In the genomic region with DNA sequence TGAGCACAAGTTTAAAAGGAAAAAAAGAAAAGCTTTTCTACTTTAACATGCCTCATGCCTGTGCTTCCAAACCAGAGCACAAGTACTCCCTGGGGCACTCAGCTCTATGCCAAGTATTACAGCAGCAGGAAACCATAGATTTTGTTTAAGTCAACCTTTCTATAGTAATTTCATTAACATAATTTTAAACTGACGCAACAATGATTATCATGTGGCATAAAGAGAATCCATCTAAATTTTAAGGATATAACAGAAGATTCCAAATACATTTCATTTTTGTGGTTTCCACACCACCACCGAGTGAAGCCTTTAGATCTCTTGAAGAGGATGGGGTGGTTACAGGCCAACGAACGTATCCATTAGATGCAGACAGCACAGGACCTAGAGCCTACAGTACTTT, we compare ENCODE assay signal across 11 cellular contexts.
A peak's percentile ranks its signal among the peaks of the same experiment; 100 is the strongest.
DNase-seq lines count a peak whose midpoint lies in the region; ATAC-seq, FAIRE-seq and TF ChIP-seq lines count a peak whose summit lies in the region.
"Had no signal": no experiment of that assay in that cellular context is flagged by ENCODE, and none has a peak within 500 bp of the region (broad histone marks: within the 10 kb centered on the region; RNA-seq: fewer than 3 reads in every experiment).

No MANE protein-coding gene starts in this region.

- peak overlapping the region in 1 of 10 donors; percentile 17 for H3K4me3 Mint-ChIP-seq in naive thymus-derived CD4-positive, alpha-beta T cell

- H3K79me2 ChIP-seq in HCT116 (ENCODE audit: insufficient read depth, low read length): no peaks in the 10 kb centered on the region

- RAD21 ChIA-PET in HCT116 (lab: Charles Lee; ENCODE audit: low non-redundant PET in 1 of 2, low total read pairs in 2 of 2, uncharacterized antibody in 2 of 2, unreplicated experiment in 2 of 2): no interaction called here

- peaks cover 4 to 38% (median 33%) of the 10 kb centered on the region in 5 donors for H3K36me3 Mint-ChIP-seq in naive thymus-derived CD4-positive, alpha-beta T cell

- no TSS peak for BruUV-seq in HCT116 (replicated peaks; lab: Mats Ljungman, UMichigan)

- TF ChIP-seq POLR2A in HCT116 (IDR thresholded peaks at IDR 0.05; ENCODE audit: borderline replicate concordance, extremely low read depth, insufficient read depth, insufficient read length): no peak

- POLR2A ChIA-PET in HCT116 (lab: Charles Lee): interaction anchor here (0.6 kb wide), 1 partner anchor 9 kb away, joined by 3 read pairs; no protein-coding TSS in a partner anchor
- POLR2A ChIA-PET in naive thymus-derived CD4-positive, alpha-beta T cell (lab: Charles Lee): interaction anchor here (0.6 to 0.8 kb wide), 2 partner anchors 86 to 254 kb away, joined by 3 to 4 read pairs; no protein-coding TSS in a partner anchor

- peak; percentile 80 for FAIRE-seq in RCC 7860 (lab: Jason Lieb, UNC)

- H4K20me1 ChIP-seq in HCT116 (ENCODE audit: insufficient read depth): no peaks in the 10 kb centered on the region

- peak overlapping the region in 2 of 9 donors; percentile 13 to 53 for H3K27ac Mint-ChIP-seq in naive thymus-derived CD4-positive, alpha-beta T cell

- no peaks in the 10 kb centered on the region for H3K27me3 ChIP-seq in HCT116 (ENCODE audit: insufficient read depth, low read length)
- no peaks in the 10 kb centered on the region for H3K27me3 ChIP-seq in left lung
- no peaks in the 10 kb centered on the region for H3K27me3 ChIP-seq in naive thymus-derived CD4-positive, alpha-beta T cell (ENCODE audit: control insufficient read depth in 2 of 2, insufficient read depth in 2 of 2, low read length in 2 of 2)
- H3K27me3 ChIP-seq: upper lobe of left lung had no signal

- ATAC-seq in GM18520 (IDR thresholded peaks at IDR 0.05; ENCODE audit: unreplicated experiment) (peak; percentile 0), HCT116 (no peak), left lung (no peak)
- no peak for ATAC-seq in naive thymus-derived CD4-positive, alpha-beta T cell
- ATAC-seq: Panc1 had no signal

- H2AFZ ChIP-seq in HCT116 (ENCODE audit: low read depth, low read length, poor library complexity, severe bottlenecking): no peak overlapping the region

- no peak for TF ChIP-seq RAD21 in HCT116 (IDR thresholded peaks at IDR 0.05; ENCODE audit: low read depth)

- TF ChIP-seq CTCF in HCT116 (IDR thresholded peaks at IDR 0.05 in 2 of 3, conservative IDR thresholded peaks at IDR 0.05 in 1 of 3; ENCODE audit: borderline replicate concordance in 1 of 3, insufficient read depth in 1 of 3, low read depth in 2 of 3, low read length in 2 of 3): no peak
- no peak for TF ChIP-seq CTCF in left lung (IDR thresholded peaks at IDR 0.05)

- no peak overlapping the region for H3K9ac ChIP-seq in HCT116 (ENCODE audit: low read length)

- no peaks in the 10 kb centered on the region for H3K27me3 Mint-ChIP-seq in naive thymus-derived CD4-positive, alpha-beta T cell

- no peaks in the 10 kb centered on the region for H3K36me3 ChIP-seq in HCT116 (ENCODE audit: control insufficient read depth in 1 of 2, insufficient read depth in 2 of 2, low read length in 2 of 2)
- no peaks in the 10 kb centered on the region for H3K36me3 ChIP-seq in left lung
- no peaks in the 10 kb centered on the region for H3K36me3 ChIP-seq in naive thymus-derived CD4-positive, alpha-beta T cell (ENCODE audit: control insufficient read depth in 2 of 3, insufficient read depth in 3 of 3, low read length in 3 of 3)
- H3K36me3 ChIP-seq: upper lobe of left lung had no signal

- no peaks in the 10 kb centered on the region for H3K9me2 ChIP-seq in HCT116 (ENCODE audit: insufficient read depth)

- CTCF ChIA-PET in HCT116 (lab: Charles Lee): interaction anchor here (1.5 kb wide), 1 partner anchor 19 kb away, joined by 9 read pairs; no protein-coding TSS in a partner anchor
- CTCF ChIA-PET in naive thymus-derived CD4-positive, alpha-beta T cell (lab: Charles Lee): interaction anchor here (0.6 kb wide), 1 partner anchor 162 kb away, joined by 3 read pairs; no protein-coding TSS in a partner anchor

- no peaks in the 10 kb centered on the region for H3K9me3 ChIP-seq in HCT116 (ENCODE audit: control insufficient read depth in 1 of 2, insufficient read depth in 1 of 2, low read depth in 1 of 2, low read length in 2 of 2)
- no peaks in the 10 kb centered on the region for H3K9me3 ChIP-seq in left lung
- peaks cover 0 to 4% (median 0%) of the 10 kb centered on the region in 3 experiments for H3K9me3 ChIP-seq in naive thymus-derived CD4-positive, alpha-beta T cell (ENCODE audit: control insufficient read depth in 2 of 3, low read length in 3 of 3)
- H3K9me3 ChIP-seq: upper lobe of left lung had no signal

- DNase-seq in HCT116 (ENCODE audit: low read depth, low spot score) (no peak), RCC 7860 (ENCODE audit: low spot score) (no peak), left lung (no peak), cerebellum (ENCODE audit: low spot score) (no peak), D341Med (ENCODE audit: low spot score) (no peak), NOMO-1 (lab: John Stamatoyannopoulos, UW; ENCODE audit: unreplicated experiment in 2 of 2) (no peak)
- DNase-seq in naive thymus-derived CD4-positive, alpha-beta T cell: no peak
- DNase-seq: IMR-90, upper lobe of left lung had no signal

- H3K4me2 ChIP-seq in HCT116 (ENCODE audit: low read length): 0 out of 2 replicates have a peak overlapping the region, but pooled peaks have one; percentile 22

- H3K4me3 ChIP-seq in HCT116 (replicated peaks in 1 of 2; ENCODE audit: low read depth in 1 of 2, low read length in 2 of 2): no peak overlapping the region
- no peak overlapping the region for H3K4me3 ChIP-seq in left lung
- H3K4me3 ChIP-seq in naive thymus-derived CD4-positive, alpha-beta T cell (ENCODE audit: low read length): no peak overlapping the region
- H3K4me3 ChIP-seq: upper lobe of left lung had no signal

- H3K9me3 Mint-ChIP-seq in naive thymus-derived CD4-positive, alpha-beta T cell: peaks cover 2 to 21% (median 7%) of the 10 kb centered on the region in 11 donors

- intact Hi-C loops in HCT116 (cut with micrococcal nuclease): no loop called here
- intact Hi-C loops in left lung (cut with DNase I): no loop called here
- intact Hi-C loops in naive thymus-derived CD4-positive, alpha-beta T cell (cut with micrococcal nuclease): no loop called here

- peaks cover 39 to 42% of the 10 kb centered on the region in 2 experiments for H3K4me1 ChIP-seq in HCT116 (ENCODE audit: control insufficient read depth in 1 of 2, insufficient read depth in 2 of 2, low read length in 2 of 2)
- H3K4me1 ChIP-seq in left lung: peaks cover 5 to 37% of the 10 kb centered on the region in 2 donors
- H3K4me1 ChIP-seq in naive thymus-derived CD4-positive, alpha-beta T cell (ENCODE audit: control insufficient read depth in 2 of 2, insufficient read depth in 2 of 2, low read length in 2 of 2): peaks cover 0 to 5% of the 10 kb centered on the region in 2 donors

- peaks cover 21 to 94% (median 79%) of the 10 kb centered on the region in 7 donors for H3K4me1 Mint-ChIP-seq in naive thymus-derived CD4-positive, alpha-beta T cell

- H3K27ac ChIP-seq in HCT116 (ENCODE audit: low read depth, low read length) (no peak overlapping the region), left lung (peak overlapping the region; percentile 51 to 75)
- H3K27ac ChIP-seq in naive thymus-derived CD4-positive, alpha-beta T cell (ENCODE audit: low read depth, low read length): no peak overlapping the region

TF ChIP-seq in HCT116, 20 proteins besides CTCF, POLR2A, EP300 and RAD21:
- TF ChIP-seq YY1 (IDR thresholded peaks at IDR 0.05; ENCODE audit: extremely low read depth, insufficient replicate concordance, low read depth, low read length) (no peak), ELF1 (IDR thresholded peaks at IDR 0.05; ENCODE audit: borderline replicate concordance, low read depth) (no peak), CEBPB (IDR thresholded peaks at IDR 0.05; ENCODE audit: low read depth) (no peak)

Comparison
In these comparisons a context has a peak if more than half of its experiments do, and no peak if none do; other contexts are left out.
1. H3K27ac ChIP-seq: peak in left lung (2 of 2); none in HCT116 (single experiment) and naive thymus-derived CD4-positive, alpha-beta T cell (single experiment).